11 cellular contexts compared by ENCODE assay signal in genomic region chr4:8394125-8394524, GRCh38. TPM values are rescaled to one million over a fixed set of nuclear protein-coding genes. Genes with fewer than 3 reads are reported as not detected.
DNase-seq lines count a peak whose midpoint lies in the region; ATAC-seq and TF ChIP-seq lines count a peak whose summit lies in the region.
"Had no signal": no experiment of that assay in that cellular context is flagged by ENCODE, and none has a peak within 500 bp of the region (broad histone marks: within the 10 kb centered on the region; RNA-seq: fewer than 3 reads in every experiment).

No MANE protein-coding gene starts in this region.

- no peak overlapping the region for H3K9ac ChIP-seq in endodermal cell (ENCODE audit: extremely low read depth, low read length, poor library complexity, severe bottlenecking)

- H3K4me3 Mint-ChIP-seq in endodermal cell (no peak overlapping the region), T-helper 17 cell (no peak overlapping the region)
- H3K4me3 Mint-ChIP-seq: activated naive CD4-positive, alpha-beta T cell treated with anti-CD3 and anti-CD28 coated beads, Interleukin-2, amount 50 U/mL, for 24 hours; stimulated activated naive CD8-positive, alpha-beta T cell treated with anti-CD3 and anti-CD28 coated beads, Interleukin-15, amount 100 ng/mL, for 72 hours had no signal

- H3K27ac ChIP-seq in endodermal cell (ENCODE audit: low read depth, low read length) (peak overlapping the region; percentile 84), mesodermal cell (ENCODE audit: low read depth, low read length, severe bottlenecking) (peak overlapping the region; percentile 47), substantia nigra (ENCODE audit: low read depth, low read length, poor library complexity, severe bottlenecking) (peak overlapping the region; percentile 95)

- no peak for ATAC-seq in T-helper 17 cell
- no peak for ATAC-seq in GM21723 (IDR thresholded peaks at IDR 0.05; ENCODE audit: unreplicated experiment)
- no peak for ATAC-seq in HG03521 (IDR thresholded peaks at IDR 0.05; ENCODE audit: unreplicated experiment)
- ATAC-seq: stimulated activated naive CD8-positive, alpha-beta T cell treated with anti-CD3 and anti-CD28 coated beads, Interleukin-15, amount 100 ng/mL, for 72 hours had no signal

- H3K9me3 ChIP-seq in endodermal cell (ENCODE audit: control insufficient read depth, low read length): no peaks in the 10 kb centered on the region
- H3K9me3 ChIP-seq in mesodermal cell (ENCODE audit: control insufficient read depth, low read length): no peaks in the 10 kb centered on the region
- H3K9me3 ChIP-seq in T-helper 17 cell (ENCODE audit: control insufficient read depth, low read length, poor library complexity, severe bottlenecking): no peaks in the 10 kb centered on the region
- H3K9me3 ChIP-seq: HAP-1 had no signal

- H3K27me3 Mint-ChIP-seq in endodermal cell (ENCODE audit: insufficient read depth) (no peaks in the 10 kb centered on the region), T-helper 17 cell (no peaks in the 10 kb centered on the region)
- H3K27me3 Mint-ChIP-seq: activated naive CD4-positive, alpha-beta T cell treated with anti-CD3 and anti-CD28 coated beads, Interleukin-2, amount 50 U/mL, for 24 hours; stimulated activated naive CD8-positive, alpha-beta T cell treated with anti-CD3 and anti-CD28 coated beads, Interleukin-15, amount 100 ng/mL, for 72 hours had no signal

- no peak for TF ChIP-seq CTCF in endodermal cell (conservative IDR thresholded peaks at IDR 0.05)

- H3K4me1 Mint-ChIP-seq in endodermal cell (no peaks in the 10 kb centered on the region), T-helper 17 cell (peaks cover 5% of the 10 kb centered on the region)
- H3K4me1 Mint-ChIP-seq: activated naive CD4-positive, alpha-beta T cell treated with anti-CD3 and anti-CD28 coated beads, Interleukin-2, amount 50 U/mL, for 24 hours; stimulated activated naive CD8-positive, alpha-beta T cell treated with anti-CD3 and anti-CD28 coated beads, Interleukin-15, amount 100 ng/mL, for 72 hours had no signal

- 76 to 93% methylated on average over 18 of the region's 18 CpGs for WGBS in endodermal cell (ENCODE audit: insufficient coverage in 1 of 2, insufficient read length in 1 of 2), 2 experiments
- WGBS in mesodermal cell (ENCODE audit: insufficient coverage in 2 of 2), 2 experiments: 89 to 90% methylated on average over 18 of the region's 18 CpGs

- no peaks in the 10 kb centered on the region for H3K4me1 ChIP-seq in endodermal cell (ENCODE audit: control insufficient read depth, insufficient read depth, low read length)
- peaks cover 25% of the 10 kb centered on the region for H3K4me1 ChIP-seq in mesodermal cell (ENCODE audit: control insufficient read depth, insufficient read depth, low read length, poor library complexity, severe bottlenecking)

- H3K9me3 Mint-ChIP-seq in endodermal cell: no peaks in the 10 kb centered on the region
- H3K9me3 Mint-ChIP-seq: activated naive CD4-positive, alpha-beta T cell treated with anti-CD3 and anti-CD28 coated beads, Interleukin-2, amount 50 U/mL, for 24 hours; stimulated activated naive CD8-positive, alpha-beta T cell treated with anti-CD3 and anti-CD28 coated beads, Interleukin-15, amount 100 ng/mL, for 72 hours had no signal

- H3K36me3 Mint-ChIP-seq in endodermal cell (ENCODE audit: low read depth) (peaks cover 49% of the 10 kb centered on the region), T-helper 17 cell (ENCODE audit: low read depth) (peaks cover 5% of the 10 kb centered on the region)

- H3K4me3 ChIP-seq in endodermal cell (ENCODE audit: low read length) (no peak overlapping the region), mesodermal cell (ENCODE audit: extremely low read depth, insufficient read depth, low read length, poor library complexity, severe bottlenecking) (no peak overlapping the region)
- H3K4me3 ChIP-seq: HAP-1 had no signal

- H3K27ac Mint-ChIP-seq in endodermal cell: no peak overlapping the region
- no peak overlapping the region for H3K27ac Mint-ChIP-seq in T-helper 17 cell
- H3K27ac Mint-ChIP-seq: activated naive CD4-positive, alpha-beta T cell treated with anti-CD3 and anti-CD28 coated beads, Interleukin-2, amount 50 U/mL, for 24 hours; stimulated activated naive CD8-positive, alpha-beta T cell treated with anti-CD3 and anti-CD28 coated beads, Interleukin-15, amount 100 ng/mL, for 72 hours had no signal

- peak; percentile 35 for DNase-seq in NAMALWA (ENCODE audit: low spot score)
- DNase-seq in endodermal cell: no peak
- peak in 35 of 49 donors; percentile 13 to 74 (median 50) for DNase-seq in substantia nigra (lab: John Stamatoyannopoulos, UW)
- DNase-seq in T-helper 17 cell: no peak
- DNase-seq in activated CD4-positive, CD25-positive, alpha-beta regulatory T cell treated with anti-CD3 and anti-CD28 coated beads, Interleukin-2, amount 50 U/mL, for 72 hours: no peak
- DNase-seq: stimulated activated naive CD8-positive, alpha-beta T cell treated with anti-CD3 and anti-CD28 coated beads, Interleukin-15, amount 100 ng/mL, for 72 hours had no signal

- H3K36me3 ChIP-seq in endodermal cell (ENCODE audit: control insufficient read depth, insufficient read depth, low read length) (peaks cover 87% of the 10 kb centered on the region), mesodermal cell (ENCODE audit: control insufficient read depth, insufficient read depth, low read length) (peaks cover 12% of the 10 kb centered on the region)
- H3K36me3 ChIP-seq: HAP-1 had no signal

- no peaks in the 10 kb centered on the region for H3K27me3 ChIP-seq in endodermal cell (ENCODE audit: control insufficient read depth, insufficient read depth, low read length, poor library complexity, severe bottlenecking)

RNA-seq across cellular contexts. Expression of gene ACOX3, which starts 46.4 kb away (rescaled TPM):
- total RNA-seq in endodermal cell (100 to 1,000 TPM in 1 of 2 donors, 10 to 100 TPM in 1; 55.1 to 146 TPM), T-helper 17 cell (10 to 100 TPM in 1 of 2 donors, 1 to 10 TPM in 1; 9.6 to 11.3 TPM)
- 23.7 TPM for polyA plus RNA-seq in endodermal cell (2013, experiment 1 of 2)
- polyA plus RNA-seq in endodermal cell (2013, experiment 2 of 2): 23.1 TPM
- 15.2 TPM for polyA plus RNA-seq in mesodermal cell (2013, experiment 1 of 2)
- 13.1 TPM for polyA plus RNA-seq in mesodermal cell (2013, experiment 2 of 2)

RNA-seq across cellular contexts. Expression of gene TRMT44, which starts 46.5 kb away (rescaled TPM):
- total RNA-seq in endodermal cell (100 to 1,000 TPM in 1 of 2 donors, 10 to 100 TPM in 1; 45.9 to 114 TPM), T-helper 17 cell (10 to 100 TPM; 20.4 to 32.7 TPM)
- 27.2 TPM for polyA plus RNA-seq in endodermal cell (2013, experiment 1 of 2)
- 32.3 TPM for polyA plus RNA-seq in endodermal cell (2013, experiment 2 of 2)
- 9.2 TPM for polyA plus RNA-seq in mesodermal cell (2013, experiment 1 of 2)
- polyA plus RNA-seq in mesodermal cell (2013, experiment 2 of 2): 9.7 TPM

Comparison
In these comparisons a context has a peak if more than half of its experiments do, and no peak if none do; other contexts are left out.
1. DNase-seq: peak in NAMALWA (single experiment) and substantia nigra (35 of 49); none in endodermal cell (single experiment), T-helper 17 cell (0 of 3) and activated CD4-positive, CD25-positive, alpha-beta regulatory T cell treated with anti-CD3 and anti-CD28 coated beads, Interleukin-2, amount 50 U/mL, for 72 hours (single experiment).
2. RNA of gene ACOX3, which starts 46.4 kb away (total RNA-seq): 55.1 to 146 TPM in endodermal cell; 9.6 to 11.3 TPM in T-helper 17 cell; every median in the first group is over 4 times any median in the second.
3. Peak in every context shown above with its lines, with median percentiles within 50 percentile points of each other: H3K27ac ChIP-seq.